In genomic region chr4:53920116-53920515, GRCh38 we compare ENCODE assay signal across 17 cellular contexts.
DNase-seq lines count a peak whose midpoint lies in the region; ATAC-seq, FAIRE-seq and TF ChIP-seq lines count a peak whose summit lies in the region.
"Had no signal": no experiment of that assay in that cellular context is flagged by ENCODE, and none has a peak within 500 bp of the region (broad histone marks: within the 10 kb centered on the region; RNA-seq: fewer than 3 reads in every experiment).

No MANE protein-coding gene starts in this region.

- POLR2A ChIA-PET in naive thymus-derived CD4-positive, alpha-beta T cell (lab: Charles Lee): no interaction called here

- no peak overlapping the region for H3K4me3 ChIP-seq in epithelial cell of esophagus (ENCODE audit: low read length)
- H3K4me3 ChIP-seq in naive thymus-derived CD4-positive, alpha-beta T cell (ENCODE audit: low read length): no peak overlapping the region
- H3K4me3 ChIP-seq: neural progenitor cell had no signal

- no peak overlapping the region for H3K27ac ChIP-seq in naive thymus-derived CD4-positive, alpha-beta T cell (ENCODE audit: low read depth, low read length)
- H3K27ac ChIP-seq: 22Rv1, neural progenitor cell had no signal

- CTCF ChIA-PET in naive thymus-derived CD4-positive, alpha-beta T cell (lab: Charles Lee): interaction anchor here (1.3 to 1.7 kb wide), 3 partner anchors 10 to 298 kb away, joined by 3 to 5 read pairs (median 4); no protein-coding TSS in a partner anchor

- FAIRE-seq in D721Med (lab: Jason Lieb, UNC): no peak
- FAIRE-seq: GM12891 had no signal

- peak; percentile 35 for DNase-seq in DMS 273 (lab: John Stamatoyannopoulos, UW; ENCODE audit: unreplicated experiment)
- no peak for DNase-seq in DMS 273 treated with DMSO at 0.1 percent for 48 hours (lab: John Stamatoyannopoulos, UW)
- peak; percentile 19 for DNase-seq in NCI-H1048 (lab: John Stamatoyannopoulos, UW)
- DNase-seq in epithelial cell of esophagus (ENCODE audit: low read depth): peak; percentile 87
- no peak for DNase-seq in naive thymus-derived CD4-positive, alpha-beta T cell
- no peak for DNase-seq in D721Med (ENCODE audit: insufficient read length, low spot score)
- no peak for DNase-seq in hepatic stellate cell (ENCODE audit: low spot score)
- DNase-seq: CD8-positive, alpha-beta T cell; foreskin melanocyte; right cardiac atrium; SHP77 treated with DMSO at 0.1 percent for 48 hours; stimulated activated CD4-positive, alpha-beta T cell treated with anti-CD3 and anti-CD28 coated beads, Interleukin-2, amount 100 ng/mL, for 48 hours; T-helper 17 cell had no signal

- no peaks in the 10 kb centered on the region for H3K36me3 Mint-ChIP-seq in naive thymus-derived CD4-positive, alpha-beta T cell
- H3K36me3 Mint-ChIP-seq: CD8-positive, alpha-beta T cell; neural progenitor cell had no signal

- no peaks in the 10 kb centered on the region for H3K9me3 ChIP-seq in naive thymus-derived CD4-positive, alpha-beta T cell (ENCODE audit: control insufficient read depth in 2 of 3, low read length in 3 of 3)

- TF ChIP-seq CTCF in epithelial cell of esophagus (IDR thresholded peaks at IDR 0.05; ENCODE audit: insufficient read depth, low read depth, low read length, missing control alignments): no peak
- TF ChIP-seq CTCF in D721Med (IDR thresholded peaks at IDR 0.05; ENCODE audit: insufficient read depth, missing control alignments): no peak

- intact Hi-C loops in naive thymus-derived CD4-positive, alpha-beta T cell (cut with micrococcal nuclease): no loop called here

- no peaks in the 10 kb centered on the region for H3K9me3 Mint-ChIP-seq in naive thymus-derived CD4-positive, alpha-beta T cell
- H3K9me3 Mint-ChIP-seq: CD8-positive, alpha-beta T cell; neural progenitor cell had no signal

- H3K4me1 Mint-ChIP-seq in naive thymus-derived CD4-positive, alpha-beta T cell: no peaks in the 10 kb centered on the region
- H3K4me1 Mint-ChIP-seq: neural progenitor cell, T-helper 17 cell had no signal

- ATAC-seq in naive thymus-derived CD4-positive, alpha-beta T cell: peak; percentile 44
- ATAC-seq in GM19455 (IDR thresholded peaks at IDR 0.05; ENCODE audit: unreplicated experiment): no peak
- ATAC-seq: CD8-positive, alpha-beta T cell; T-helper 17 cell had no signal

- no peaks in the 10 kb centered on the region for H3K27me3 ChIP-seq in naive thymus-derived CD4-positive, alpha-beta T cell (ENCODE audit: control insufficient read depth in 2 of 2, insufficient read depth in 2 of 2, low read length in 2 of 2)
- H3K27me3 ChIP-seq: neural progenitor cell had no signal

- no peak overlapping the region for H3K27ac Mint-ChIP-seq in naive thymus-derived CD4-positive, alpha-beta T cell
- H3K27ac Mint-ChIP-seq: CD8-positive, alpha-beta T cell; neural progenitor cell; T-helper 17 cell had no signal

- no peak overlapping the region for H3K4me3 Mint-ChIP-seq in naive thymus-derived CD4-positive, alpha-beta T cell
- H3K4me3 Mint-ChIP-seq: CD8-positive, alpha-beta T cell; neural progenitor cell; T-helper 17 cell had no signal

- no peaks in the 10 kb centered on the region for H3K36me3 ChIP-seq in naive thymus-derived CD4-positive, alpha-beta T cell (ENCODE audit: control insufficient read depth in 2 of 3, insufficient read depth in 3 of 3, low read length in 3 of 3)
- H3K36me3 ChIP-seq: neural progenitor cell had no signal

- H3K4me1 ChIP-seq in naive thymus-derived CD4-positive, alpha-beta T cell (ENCODE audit: control insufficient read depth in 2 of 2, insufficient read depth in 2 of 2, low read length in 2 of 2): no peaks in the 10 kb centered on the region
- H3K4me1 ChIP-seq: neural progenitor cell had no signal

- H3K27me3 Mint-ChIP-seq in naive thymus-derived CD4-positive, alpha-beta T cell: peaks cover 4 to 20% (median 5%) of the 10 kb centered on the region in 5 donors

Comparison
In these comparisons a context has a peak if more than half of its experiments do, and no peak if none do; other contexts are left out.
1. DNase-seq: peak in DMS 273 (single experiment), NCI-H1048 (single experiment) and epithelial cell of esophagus (single experiment); none in DMS 273 treated with DMSO at 0.1 percent for 48 hours (single experiment), naive thymus-derived CD4-positive, alpha-beta T cell (0 of 9), D721Med (single experiment) and hepatic stellate cell (single experiment).